16 cellular contexts compared by ENCODE assay signal in the genomic region with DNA sequence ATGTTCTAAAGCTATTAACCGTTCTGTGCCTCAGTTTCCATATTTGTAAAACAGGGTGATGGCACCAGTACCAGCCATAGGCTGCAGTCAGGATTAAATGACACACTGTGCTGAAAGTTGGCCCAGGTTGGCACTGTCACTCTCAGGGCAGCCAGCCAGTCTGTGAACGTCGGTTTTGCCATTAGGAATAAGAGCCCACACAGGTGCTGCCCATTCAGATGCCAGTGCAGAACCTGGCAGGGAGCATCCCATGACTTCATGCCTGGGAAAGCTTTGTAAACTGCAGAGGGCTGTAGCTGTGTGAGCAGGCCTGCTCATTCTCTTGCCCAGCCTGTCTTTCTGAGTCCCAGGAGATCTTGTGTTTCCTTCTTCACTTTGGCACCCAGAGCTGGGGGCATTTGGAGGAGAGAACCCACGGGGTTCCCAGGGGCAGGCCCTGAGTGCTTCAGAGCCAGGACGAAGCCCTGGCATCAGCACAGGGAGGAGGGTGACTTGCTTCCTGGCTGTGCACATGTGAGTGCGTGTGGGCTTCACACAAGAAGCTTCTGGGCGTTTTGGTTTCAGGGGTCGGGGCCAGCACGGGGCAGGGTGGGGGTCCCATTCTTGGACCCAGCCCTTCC. TPM values are rescaled to one million over a fixed set of nuclear protein-coding genes. Genes with fewer than 3 reads are reported as not detected.
A peak's percentile ranks its signal among the peaks of the same experiment; 100 is the strongest.
DNase-seq lines count a peak whose midpoint lies in the region; ATAC-seq, FAIRE-seq and TF ChIP-seq lines count a peak whose summit lies in the region.
"Had no signal": no experiment of that assay in that cellular context is flagged by ENCODE, and none has a peak within 500 bp of the region (broad histone marks: within the 10 kb centered on the region; RNA-seq: fewer than 3 reads in every experiment).

No MANE protein-coding gene starts in this region.

- H3K4me3 ChIP-seq in AG10803 (ENCODE audit: low read length) (no peak overlapping the region), prostate gland (no peak overlapping the region)
- H3K4me3 ChIP-seq: cardiac muscle cell had no signal

- H3K9me3 ChIP-seq in prostate gland, result no peaks in the 10 kb centered on the region

- H3K27me3 ChIP-seq in prostate gland (replicated peaks; ENCODE audit: insufficient read depth), result no peaks in the 10 kb centered on the region
- H3K27me3 ChIP-seq: cardiac muscle cell had no signal

- no peak for ATAC-seq in GM18511 (IDR thresholded peaks at IDR 0.05; ENCODE audit: unreplicated experiment)
- ATAC-seq: activated T-cell treated with anti-CD3 and anti-CD28 coated beads, Interleukin-2, amount 50 U/mL, for 72 hours had no signal

- no peak for TF ChIP-seq POLR2A in prostate gland (IDR thresholded peaks at IDR 0.05)
- TF ChIP-seq POLR2A in H54 (IDR thresholded peaks at IDR 0.05; ENCODE audit: low read depth, low read length), result no peak

- H3K27ac ChIP-seq in prostate gland, result peak overlapping the region; percentile 77 to 84
- H3K27ac ChIP-seq: cardiac muscle cell, HL-60 had no signal

- WGBS in prostate gland, result 40% methylated on average over 9 of the region's 9 CpGs

- intact Hi-C loops in prostate gland (cut with DNase I), result no loop called here

- no peaks in the 10 kb centered on the region for H3K36me3 ChIP-seq in prostate gland
- H3K36me3 ChIP-seq: cardiac muscle cell had no signal

- FAIRE-seq in H54 (lab: Jason Lieb, UNC), result no peak
- FAIRE-seq: small intestine had no signal

- peaks cover 22% of the 10 kb centered on the region for H3K4me1 ChIP-seq in prostate gland (replicated peaks)

- TF ChIP-seq CTCF in AG10803 (conservative IDR thresholded peaks at IDR 0.05; ENCODE audit: low read length) (no peak), prostate gland (IDR thresholded peaks at IDR 0.05) (no peak)

- DNase-seq in AG10803 (ENCODE audit: low read depth) (peak; percentile 18), NCI-H2029 (lab: John Stamatoyannopoulos, UW) (peak; percentile 51), cerebellar nuclear complex (lab: John Stamatoyannopoulos, UW) (peak; percentile 48 to 72), prostate gland (ENCODE audit: low spot score) (peak; percentile 61), H54 (ENCODE audit: insufficient read length, low spot score) (no peak)
- no peak for DNase-seq in activated CD4-positive, alpha-beta T cell treated with anti-CD3 and anti-CD28 coated beads for 48 hours
- DNase-seq in activated T-cell treated with anti-CD3 and anti-CD28 coated beads, Interleukin-2, amount 50 U/mL, for 1 hour, result no peak
- DNase-seq: activated CD4-positive, alpha-beta T cell treated with anti-CD3 and anti-CD28 coated beads, Interleukin-2, amount 50 U/mL, for 48 hours; activated naive CD8-positive, alpha-beta T cell treated with anti-CD3 and anti-CD28 coated beads for 36 hours; activated T-cell treated with anti-CD3 and anti-CD28 coated beads, Interleukin-2, amount 50 U/mL, for 72 hours; effector memory CD4-positive, alpha-beta T cell; NCI-H146; small intestine had no signal

RNA-seq across cellular contexts. Expression of gene ZNF710, which starts 46.9 kb away (rescaled TPM):
- total RNA-seq in prostate gland, result 10 to 100 TPM; 13.6 to 18.0 TPM

RNA-seq across cellular contexts. Expression of gene IDH2, which starts 54.2 kb away (rescaled TPM):
- 100 to 1,000 TPM in 1 of 2 donors, 10 to 100 TPM in 1; 98.1 to 190 TPM for total RNA-seq in prostate gland

Comparison
In these comparisons a context has a peak if more than half of its experiments do, and no peak if none do; other contexts are left out.
1. DNase-seq: peak in AG10803 (single experiment), NCI-H2029 (single experiment), cerebellar nuclear complex (2 of 2) and prostate gland (single experiment); none in H54 (single experiment), activated CD4-positive, alpha-beta T cell treated with anti-CD3 and anti-CD28 coated beads for 48 hours (single experiment) and activated T-cell treated with anti-CD3 and anti-CD28 coated beads, Interleukin-2, amount 50 U/mL, for 1 hour (single experiment).